In genomic region chr2:64144057-64145013, GRCh38 we compare ENCODE assay signal across 8 cellular contexts. TPM values are rescaled to one million over a fixed set of nuclear protein-coding genes. Genes with fewer than 3 reads are reported as not detected.
DNase-seq lines count a peak whose midpoint lies in the region; ATAC-seq lines count a peak whose summit lies in the region.

TSS of gene PELI1 (minus strand) at chr2:64144420. CDS start at chr2:64108310, 36,110 bp downstream.

- H2AFZ ChIP-seq in GM23248, result peak within 1 kb of the TSS; percentile 99

- H4K20me1 ChIP-seq in GM23248 (ENCODE audit: insufficient read depth), result no peaks in the 10 kb centered on the region

- peaks cover 27% of the 10 kb centered on the region for H3K4me1 ChIP-seq in GM23248 (ENCODE audit: insufficient read depth)
- H3K4me1 ChIP-seq in naive thymus-derived CD4-positive, alpha-beta T cell (ENCODE audit: control insufficient read depth in 2 of 2, insufficient read depth in 2 of 2, low read length in 2 of 2), result peaks cover 11 to 24% of the 10 kb centered on the region in 2 donors

- no peaks in the 10 kb centered on the region for H3F3A ChIP-seq in GM23248 (ENCODE audit: insufficient read depth)

- WGBS in GM23248 (ENCODE audit: low coverage in 1 of 2, low lambda C conversion rate in 2 of 2, missing lambda C conversion rate in 2 of 2), 2 experiments, result 7 to 9% methylated on average over 40 to 57 of the region's 68 CpGs

- H3K4me3 Mint-ChIP-seq in naive thymus-derived CD4-positive, alpha-beta T cell, result peak within 1 kb of the TSS in 9 of 10 donors; percentile 87 to 98 (median 93)
- peak within 1 kb of the TSS; percentile 89 to 94 for H3K4me3 Mint-ChIP-seq in stimulated activated naive B cell treated with anti-CD40 and anti-IgM and Interleukin-4, amounts not matched to agents 10 μg/mL and 1 μg/mL and 100 μg/mL, for 72 hours

- no peaks in the 10 kb centered on the region for H3K9me3 ChIP-seq in GM23248 (ENCODE audit: low read depth)
- H3K9me3 ChIP-seq in naive thymus-derived CD4-positive, alpha-beta T cell (ENCODE audit: control insufficient read depth in 2 of 3, low read length in 3 of 3), result no peaks in the 10 kb centered on the region

- peak within 1 kb of the TSS; percentile 95 for H3K4me3 ChIP-seq in GM23248
- peak within 1 kb of the TSS; percentile 88 for H3K4me3 ChIP-seq in naive thymus-derived CD4-positive, alpha-beta T cell (ENCODE audit: low read length)

- POLR2A ChIA-PET in naive thymus-derived CD4-positive, alpha-beta T cell (lab: Charles Lee), result interaction anchor here (0.8 to 3.2 kb wide), 12 partner anchors 8 to 182 kb away, joined by 3 to 40 read pairs (median 5); no protein-coding TSS in a partner anchor

- CTCF ChIA-PET in naive thymus-derived CD4-positive, alpha-beta T cell (lab: Charles Lee), result no interaction called here

- no peaks in the 10 kb centered on the region for H3K36me3 ChIP-seq in GM23248 (ENCODE audit: low read depth)
- peaks cover 0 to 4% (median 0%) of the 10 kb centered on the region in 3 experiments for H3K36me3 ChIP-seq in naive thymus-derived CD4-positive, alpha-beta T cell (ENCODE audit: control insufficient read depth in 2 of 3, insufficient read depth in 3 of 3, low read length in 3 of 3)

- peaks cover 19 to 33% (median 31%) of the 10 kb centered on the region in 7 donors for H3K4me1 Mint-ChIP-seq in naive thymus-derived CD4-positive, alpha-beta T cell
- H3K4me1 Mint-ChIP-seq in stimulated activated naive B cell treated with anti-CD40 and anti-IgM and Interleukin-4, amounts not matched to agents 10 μg/mL and 1 μg/mL and 100 μg/mL, for 72 hours, result peaks cover 14 to 25% of the 10 kb centered on the region in 2 donors

- ATAC-seq in naive thymus-derived CD4-positive, alpha-beta T cell, result peak; percentile 97
- peak; percentile 88 to 92 for ATAC-seq in stimulated activated naive B cell treated with anti-CD40 and anti-IgM and Interleukin-4, amounts not matched to agents 10 μg/mL and 1 μg/mL and 100 μg/mL, for 72 hours (replicated peaks)

- H3K27me3 Mint-ChIP-seq in naive thymus-derived CD4-positive, alpha-beta T cell, result no peaks in the 10 kb centered on the region
- no peaks in the 10 kb centered on the region for H3K27me3 Mint-ChIP-seq in stimulated activated naive B cell treated with anti-CD40 and anti-IgM and Interleukin-4, amounts not matched to agents 10 μg/mL and 1 μg/mL and 100 μg/mL, for 72 hours

- in situ Hi-C loops in GM23248 (cut with MboI), result no loop called here

- H3K9me3 Mint-ChIP-seq in naive thymus-derived CD4-positive, alpha-beta T cell, result peaks cover 0 to 1% (median 0%) of the 10 kb centered on the region in 11 donors
- H3K9me3 Mint-ChIP-seq in stimulated activated naive B cell treated with anti-CD40 and anti-IgM and Interleukin-4, amounts not matched to agents 10 μg/mL and 1 μg/mL and 100 μg/mL, for 72 hours, result no peaks in the 10 kb centered on the region

- peak within 1 kb of the TSS; percentile 98 for H3K4me2 ChIP-seq in GM23248 (ENCODE audit: unreplicated experiment)

- no peaks in the 10 kb centered on the region for H3K9me2 ChIP-seq in GM23248 (ENCODE audit: insufficient read depth)

- H3K36me3 Mint-ChIP-seq in naive thymus-derived CD4-positive, alpha-beta T cell, result peaks cover 0 to 6% (median 0%) of the 10 kb centered on the region in 5 donors
- peaks cover 2 to 3% of the 10 kb centered on the region in 2 donors for H3K36me3 Mint-ChIP-seq in stimulated activated naive B cell treated with anti-CD40 and anti-IgM and Interleukin-4, amounts not matched to agents 10 μg/mL and 1 μg/mL and 100 μg/mL, for 72 hours

- no peaks in the 10 kb centered on the region for H3K27me3 ChIP-seq in GM23248 (replicated peaks; ENCODE audit: insufficient read depth)
- no peaks in the 10 kb centered on the region for H3K27me3 ChIP-seq in naive thymus-derived CD4-positive, alpha-beta T cell (ENCODE audit: control insufficient read depth in 2 of 2, insufficient read depth in 2 of 2, low read length in 2 of 2)

- peaks cover 43% of the 10 kb centered on the region for H3K79me2 ChIP-seq in GM23248 (ENCODE audit: insufficient read depth)

- H3K9ac ChIP-seq in GM23248, result peak within 1 kb of the TSS; percentile 82

- DNase-seq in EH (ENCODE audit: low read depth) (peak; percentile 96), GM23248 (peak; percentile 95), Kasumi-1 (lab: John Stamatoyannopoulos, UW) (peak; percentile 96), RKO (ENCODE audit: low spot score) (peak; percentile 96), activated T-helper 1 cell treated with Interleukin-2 at 50 U/mL for 16 hours (ENCODE audit: low read depth) (peak; percentile 87), fibroblast of gingiva (ENCODE audit: low read depth) (peak; percentile 94)
- DNase-seq in naive thymus-derived CD4-positive, alpha-beta T cell, result peak; percentile 82 to 95 (median 88)
- DNase-seq in stimulated activated naive B cell treated with anti-CD40 and anti-IgM and Interleukin-4, amounts not matched to agents 10 μg/mL and 1 μg/mL and 100 μg/mL, for 72 hours, result peak; percentile 92

- H3K27ac ChIP-seq in GM23248, result peak within 1 kb of the TSS; percentile 49
- H3K27ac ChIP-seq in naive thymus-derived CD4-positive, alpha-beta T cell (ENCODE audit: low read depth, low read length), result peak within 1 kb of the TSS; percentile 98

- intact Hi-C loops in naive thymus-derived CD4-positive, alpha-beta T cell (cut with micrococcal nuclease), result loop anchor here (1.0 to 10.0 kb wide), 22 partner anchors 43 to 1083 kb away; partner anchors contain the start of genes ACTR2 (in 2 of the 2), AFTPH (in 2 of the 2), MDH1 (in 2 of the 2) and WDPCP (in 2 of the 2)

- peak within 1 kb of the TSS; percentile 93 to 99 (median 96) for H3K27ac Mint-ChIP-seq in naive thymus-derived CD4-positive, alpha-beta T cell
- H3K27ac Mint-ChIP-seq in stimulated activated naive B cell treated with anti-CD40 and anti-IgM and Interleukin-4, amounts not matched to agents 10 μg/mL and 1 μg/mL and 100 μg/mL, for 72 hours, result peak within 1 kb of the TSS; percentile 96

RNA-seq across cellular contexts. Expression of gene PELI1, which starts in this region (rescaled TPM):
- 2.1 and 7.8 TPM in 2 replicates for total RNA-seq in GM23248 (2014; rRNA removed; shearing (Covaris generic))
- polyA plus RNA-seq in GM23248 (2016; fragmentation: Nextera tagmentation; extraction: Ambion mirVana), result 2.7 and 2.8 TPM in 2 replicates
- 100 to 1,000 TPM in 2 of 5 experiments, 10 to 100 TPM in 3; 33.4 to 170 (median 57.2) TPM for total RNA-seq in naive thymus-derived CD4-positive, alpha-beta T cell
- 10 to 100 TPM; 12.3 to 15.2 TPM for polyA plus RNA-seq in naive thymus-derived CD4-positive, alpha-beta T cell

Comparison
In these comparisons a context has a peak if more than half of its experiments do, and no peak if none do; other contexts are left out.
1. Peak in every context shown above with its lines: DNase-seq, ATAC-seq, H3K4me3 ChIP-seq and H3K27ac ChIP-seq.